25 cellular contexts compared by ENCODE assay signal in the genomic region with DNA sequence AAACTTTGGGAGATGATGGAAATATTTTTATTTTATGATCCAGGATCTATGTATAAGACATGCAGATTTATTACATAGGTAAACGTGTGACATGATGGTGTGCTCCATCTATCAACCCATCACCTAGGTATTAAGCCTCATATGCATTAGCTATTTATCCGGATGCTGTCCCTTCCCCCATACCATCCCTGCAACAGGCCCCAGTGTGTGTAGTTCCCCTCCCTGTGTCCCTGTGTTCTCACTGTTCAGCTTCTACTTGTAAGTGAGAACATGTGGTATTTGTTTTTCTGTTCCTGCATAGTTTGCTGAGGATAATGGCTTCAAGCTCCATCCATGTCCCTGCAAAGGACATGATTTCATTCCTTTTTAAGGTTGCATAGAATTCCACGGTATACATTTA. TPM values are rescaled to one million over a fixed set of nuclear protein-coding genes. Genes with fewer than 3 reads are reported as not detected.
DNase-seq lines count a peak whose midpoint lies in the region; ATAC-seq, FAIRE-seq and TF ChIP-seq lines count a peak whose summit lies in the region.
"Had no signal": no experiment of that assay in that cellular context is flagged by ENCODE, and none has a peak within 500 bp of the region (broad histone marks: within the 10 kb centered on the region; RNA-seq: fewer than 3 reads in every experiment).

No MANE protein-coding gene starts in this region.

- H3K4me2 ChIP-seq in HepG2 (ENCODE audit: low read depth, low read length), result no peak overlapping the region
- H3K4me2 ChIP-seq: BLaER1 treated with 17β-estradiol and CSF1 and Interleukin-3, amounts not matched to agents 10 nM and 100 nM had no signal

- WGBS in HepG2 (ENCODE audit: low lambda C conversion rate), result 47% methylated on average over 3 of the region's 3 CpGs
- WGBS in right lobe of liver (ENCODE audit: insufficient coverage, low coverage, low lambda C conversion rate, missing lambda C conversion rate), result 83% methylated on average over 3 of the region's 3 CpGs

- H3K36me3 ChIP-seq in HepG2 (replicated peaks in 1 of 2; ENCODE audit: control insufficient read depth in 1 of 2, insufficient read depth in 2 of 2, low read length in 2 of 2) (no peaks in the 10 kb centered on the region), right lobe of liver (peaks cover 0 to 13% (median 0%) of the 10 kb centered on the region in 4 donors), RWPE2 (ENCODE audit: low read depth) (no peaks in the 10 kb centered on the region; the same call in 1 of the 2 replicates), left lung (peaks cover 0 to 18% of the 10 kb centered on the region in 2 donors), upper lobe of right lung (no peaks in the 10 kb centered on the region)

- CTCF ChIA-PET in HepG2 (lab: Yijun Ruan, JAX; ENCODE audit: low intra/inter-chr PET ratio, low total read pairs), result no interaction called here

- TF ChIP-seq POLR2A in HepG2 (IDR thresholded peaks at IDR 0.05; ENCODE audit: insufficient read depth in 1 of 2, low read depth in 2 of 2, low read length in 2 of 2) (no peak), right lobe of liver (IDR thresholded peaks at IDR 0.05) (no peak)

- POLR2A ChIA-PET in HepG2 (lab: Yijun Ruan, JAX), result no interaction called here

- BruUV-seq in HepG2 (replicated peaks; lab: Mats Ljungman, UMichigan), result no TSS peak

- H3K27ac ChIP-seq in HepG2 (ENCODE audit: extremely low read length, insufficient read depth, low read length) (no peak overlapping the region), right lobe of liver (no peak overlapping the region), RWPE2 (ENCODE audit: poor library complexity, severe bottlenecking) (no peak overlapping the region), left lung (peak overlapping the region in 1 of 2 donors; percentile 27), upper lobe of right lung (no peak overlapping the region)
- H3K27ac ChIP-seq: A549; BLaER1 treated with 17β-estradiol and CSF1 and Interleukin-3, amounts not matched to agents 10 nM and 100 nM; C4-2B had no signal

- intact Hi-C loops in HepG2 (cut with micrococcal nuclease; ENCODE audit: unreplicated experiment) (no loop called here), right lobe of liver (cut with DNase I) (no loop called here), left lung (cut with DNase I) (no loop called here), upper lobe of right lung (cut with DNase I) (no loop called here)

- FAIRE-seq in HepG2 (lab: Jason Lieb, UNC), result no peak
- FAIRE-seq: A549, D721Med, GM12878, GM12892, GM18507 had no signal

- DNase-seq in HepG2 (ENCODE audit: low spot score), result no peak
- DNase-seq in right lobe of liver, result no peak
- no peak for DNase-seq in RWPE2 (ENCODE audit: low spot score)
- no peak for DNase-seq in left lung
- DNase-seq in upper lobe of right lung, result no peak
- no peak for DNase-seq in HUDEP-2 (lab: John Stamatoyannopoulos, UW; ENCODE audit: unreplicated experiment in 76 of 76)
- no peak for DNase-seq in DMS153 (lab: John Stamatoyannopoulos, UW)
- no peak for DNase-seq in NCI-H226
- DNase-seq: 8988T; AML-193; Caco-2; Calu3; CD4-positive, alpha-beta T cell; CD8-positive, alpha-beta T cell; DMS79; DND-41; EL; GDM1 had no signal

- TF ChIP-seq CTCF in HepG2 (CRISPR knock-in tag; IDR thresholded peaks at IDR 0.05) (no peak), right lobe of liver (IDR thresholded peaks at IDR 0.05) (no peak), RWPE2 (IDR thresholded peaks at IDR 0.05; ENCODE audit: poor library complexity, severe bottlenecking) (no peak), left lung (IDR thresholded peaks at IDR 0.05) (no peak), upper lobe of right lung (IDR thresholded peaks at IDR 0.05) (no peak)

- in situ Hi-C loops in HepG2 (cut with HindIII; ENCODE audit: extremely low pct_ligation_motif_present, low pct_unique_long_range_greater_than_20kb), result no loop called here

- peak; percentile 62 for ATAC-seq in HepG2
- no peak for ATAC-seq in right lobe of liver
- 0 out of 3 replicates have a peak, but pooled peaks have one; percentile 10 for ATAC-seq in RWPE2 (ENCODE audit: low read depth)
- peak; percentile 61 for ATAC-seq in left lung
- ATAC-seq in upper lobe of right lung, result peak; percentile 51
- ATAC-seq: A549; CD8-positive, alpha-beta T cell; GM12878 had no signal

- H3K4me1 ChIP-seq in HepG2 (ENCODE audit: insufficient read depth, low read length), result peaks cover 26% of the 10 kb centered on the region
- H3K4me1 ChIP-seq in right lobe of liver, result no peaks in the 10 kb centered on the region
- peaks cover 6% of the 10 kb centered on the region for H3K4me1 ChIP-seq in RWPE2 (ENCODE audit: insufficient read depth, poor library complexity, severe bottlenecking)
- H3K4me1 ChIP-seq in left lung, result no peaks in the 10 kb centered on the region
- no peaks in the 10 kb centered on the region for H3K4me1 ChIP-seq in upper lobe of right lung
- H3K4me1 ChIP-seq: BLaER1 treated with 17β-estradiol and CSF1 and Interleukin-3, amounts not matched to agents 10 nM and 100 nM had no signal

- TF ChIP-seq RAD21 in HepG2 (CRISPR knock-in tag; IDR thresholded peaks at IDR 0.05), result no peak

- TF ChIP-seq EP300 in HepG2 (IDR thresholded peaks at IDR 0.05; ENCODE audit: low read depth in 2 of 2, low read length in 2 of 2) (no peak), HepG2 (CRISPR knock-in tag; IDR thresholded peaks at IDR 0.05; ENCODE audit: borderline replicate concordance) (no peak)

- no peak overlapping the region for H3K9ac ChIP-seq in HepG2 (ENCODE audit: insufficient read depth, low read depth, low read length)
- H3K9ac ChIP-seq: BLaER1 treated with 17β-estradiol and CSF1 and Interleukin-3, amounts not matched to agents 10 nM and 100 nM had no signal

- H4K20me1 ChIP-seq in HepG2 (ENCODE audit: insufficient read depth, low read length), result no peaks in the 10 kb centered on the region
- H4K20me1 ChIP-seq: BLaER1 treated with 17β-estradiol and CSF1 and Interleukin-3, amounts not matched to agents 10 nM and 100 nM had no signal

- no peak overlapping the region for H2AFZ ChIP-seq in HepG2 (ENCODE audit: low read length)

- no peaks in the 10 kb centered on the region for H3K79me2 ChIP-seq in HepG2 (ENCODE audit: insufficient read depth, low read length)

- H3K4me3 ChIP-seq in HepG2 (replicated peaks in 1 of 3; ENCODE audit: insufficient read depth in 1 of 3, low read depth in 2 of 3, low read length in 3 of 3) (no peak overlapping the region), right lobe of liver (no peak overlapping the region), RWPE2 (ENCODE audit: severe bottlenecking) (no peak overlapping the region), left lung (no peak overlapping the region), upper lobe of right lung (no peak overlapping the region)
- H3K4me3 ChIP-seq: A549; BLaER1 treated with 17β-estradiol and CSF1 and Interleukin-3, amounts not matched to agents 10 nM and 100 nM; GM12878 had no signal

- H3K9me3 ChIP-seq in HepG2 (ENCODE audit: low read length), result no peaks in the 10 kb centered on the region; the same call in 1 of the 2 replicates
- no peaks in the 10 kb centered on the region for H3K9me3 ChIP-seq in right lobe of liver
- no peaks in the 10 kb centered on the region for H3K9me3 ChIP-seq in RWPE2 (ENCODE audit: severe bottlenecking)
- peaks cover 0 to 8% of the 10 kb centered on the region in 2 donors for H3K9me3 ChIP-seq in left lung
- H3K9me3 ChIP-seq in upper lobe of right lung, result peaks cover 5% of the 10 kb centered on the region
- H3K9me3 ChIP-seq: A549 had no signal

- H3K27me3 ChIP-seq in HepG2 (ENCODE audit: control insufficient read depth in 1 of 2, insufficient read depth in 2 of 2, low read length in 2 of 2) (no peaks in the 10 kb centered on the region), right lobe of liver (no peaks in the 10 kb centered on the region), RWPE2 (ENCODE audit: insufficient read depth, poor library complexity, severe bottlenecking) (no peaks in the 10 kb centered on the region), left lung (no peaks in the 10 kb centered on the region), upper lobe of right lung (no peaks in the 10 kb centered on the region)
- H3K27me3 ChIP-seq: BLaER1 treated with 17β-estradiol and CSF1 and Interleukin-3, amounts not matched to agents 10 nM and 100 nM had no signal

RNA-seq across cellular contexts. Expression of a gene that starts 28.1 kb away (rescaled TPM):
- total RNA-seq in HepG2 (2016; rRNA removed; fragmentation: Illumina TruSeq; extraction: Trizol) (15.0 and 16.9 TPM in 2 replicates), right lobe of liver (1 to 10 TPM; 2.9 to 6.9 (median 3.9) TPM), left lung (10 to 100 TPM in 1 of 2 donors, 1 to 10 TPM in 1; 8.5 to 10.1 TPM), upper lobe of right lung (10.2 TPM)
- total RNA-seq in HepG2 (2016; cell fraction: cytosol; rRNA removed; fragmentation: Illumina TruSeq; extraction: Trizol; ENCODE audit: low read depth), result 12.1 and 12.6 TPM in 2 replicates
- 14.8 and 16.4 TPM in 2 replicates for total RNA-seq in HepG2 (2016; cell fraction: insoluble cytoplasmic fraction; rRNA removed; fragmentation: Illumina TruSeq; extraction: Trizol)
- total RNA-seq in HepG2 (2016; cell fraction: membrane; rRNA removed; fragmentation: Illumina TruSeq; extraction: Trizol), result 6.9 and 9.6 TPM in 2 replicates
- total RNA-seq in HepG2 (2016; cell fraction: nucleus; rRNA removed; fragmentation: Illumina TruSeq; extraction: Trizol), result 17.4 and 19.8 TPM in 2 replicates
- polyA plus RNA-seq in HepG2 (2011; rRNA removed), result 10.4 and 13.2 TPM in 2 replicates
- polyA plus RNA-seq in HepG2 (2011; cell fraction: cytosol; rRNA removed), result 6.0 and 7.9 TPM in 2 replicates
- polyA plus RNA-seq in HepG2 (2011; cell fraction: nucleus; rRNA removed), result 7.9 and 11.6 TPM in 2 replicates
- polyA plus RNA-seq in HepG2 (2012), result 6.0 and 7.5 TPM in 2 replicates
- 0.93 and 1.2 TPM in 2 replicates for polyA plus RNA-seq in HepG2 (2016; cell fraction: cytosol; fragmentation: Illumina TruSeq; extraction: Trizol; ENCODE audit: low read depth)
- polyA plus RNA-seq in HepG2 (2016; cell fraction: insoluble cytoplasmic fraction; fragmentation: Illumina TruSeq; extraction: Trizol; ENCODE audit: low read depth), result 13.4 and 14.0 TPM in 2 replicates
- polyA plus RNA-seq in HepG2 (2016; cell fraction: membrane; fragmentation: Illumina TruSeq; extraction: Trizol; ENCODE audit: low read depth), result 2.5 and 2.6 TPM in 2 replicates
- polyA plus RNA-seq in HepG2 (2016; cell fraction: nucleus; fragmentation: Illumina TruSeq; extraction: Trizol; ENCODE audit: insufficient read depth, low read depth), result 18.4 and 20.1 TPM in 2 replicates
- 8.2 and 9.8 TPM in 2 replicates for polyA minus RNA-seq in HepG2 (2011; rRNA and poly(A)+ RNA removed; ENCODE audit: low replicate concordance)
- polyA minus RNA-seq in HepG2 (2011; cell fraction: cytosol; rRNA and poly(A)+ RNA removed), result 6.8 and 9.1 TPM in 2 replicates
- 54.5 and 56.7 TPM in 2 replicates for polyA minus RNA-seq in HepG2 (2011; cell fraction: nucleus; rRNA and poly(A)+ RNA removed)

RNA-seq across cellular contexts. Expression of a gene that starts 50.6 kb away (rescaled TPM):
- total RNA-seq in HepG2 (2016; rRNA removed; fragmentation: Illumina TruSeq; extraction: Trizol) (25.8 and 40.8 TPM in 2 replicates), right lobe of liver (10 to 100 TPM; 17.1 to 33.5 (median 22.8) TPM), left lung (10 to 100 TPM; 22.0 to 23.5 TPM), upper lobe of right lung (21.8 TPM)
- 3.7 and 4.1 TPM in 2 replicates for total RNA-seq in HepG2 (2016; cell fraction: cytosol; rRNA removed; fragmentation: Illumina TruSeq; extraction: Trizol; ENCODE audit: low read depth)
- total RNA-seq in HepG2 (2016; cell fraction: insoluble cytoplasmic fraction; rRNA removed; fragmentation: Illumina TruSeq; extraction: Trizol), result 24.9 and 40.9 TPM in 2 replicates
- total RNA-seq in HepG2 (2016; cell fraction: membrane; rRNA removed; fragmentation: Illumina TruSeq; extraction: Trizol), result 17.4 and 21.4 TPM in 2 replicates
- total RNA-seq in HepG2 (2016; cell fraction: nucleus; rRNA removed; fragmentation: Illumina TruSeq; extraction: Trizol), result 17.9 and 19.5 TPM in 2 replicates
- 5.4 and 6.9 TPM in 2 replicates for polyA plus RNA-seq in HepG2 (2011; rRNA removed)
- polyA plus RNA-seq in HepG2 (2011; cell fraction: cytosol; rRNA removed), result 2.4 and 3.7 TPM in 2 replicates
- polyA plus RNA-seq in HepG2 (2011; cell fraction: nucleus; rRNA removed), result 2.4 TPM in 2 replicates
- 8.6 and 12.2 TPM in 2 replicates for polyA plus RNA-seq in HepG2 (2012)
- polyA plus RNA-seq in HepG2 (2016; cell fraction: cytosol; fragmentation: Illumina TruSeq; extraction: Trizol; ENCODE audit: low read depth), result 2.3 and 2.7 TPM in 2 replicates
- 43.6 and 50.6 TPM in 2 replicates for polyA plus RNA-seq in HepG2 (2016; cell fraction: insoluble cytoplasmic fraction; fragmentation: Illumina TruSeq; extraction: Trizol; ENCODE audit: low read depth)
- polyA plus RNA-seq in HepG2 (2016; cell fraction: membrane; fragmentation: Illumina TruSeq; extraction: Trizol; ENCODE audit: low read depth), result 11.4 and 12.6 TPM in 2 replicates
- polyA plus RNA-seq in HepG2 (2016; cell fraction: nucleus; fragmentation: Illumina TruSeq; extraction: Trizol; ENCODE audit: insufficient read depth, low read depth), result 20.1 and 21.9 TPM in 2 replicates
- polyA minus RNA-seq in HepG2 (2011; rRNA and poly(A)+ RNA removed; ENCODE audit: low replicate concordance), result 2.6 and 3.4 TPM in 2 replicates
- polyA minus RNA-seq in HepG2 (2011; cell fraction: cytosol; rRNA and poly(A)+ RNA removed), result 3.4 and 6.0 TPM in 2 replicates
- polyA minus RNA-seq in HepG2 (2011; cell fraction: nucleus; rRNA and poly(A)+ RNA removed), result 8.8 and 9.7 TPM in 2 replicates

Comparison
In these comparisons a context has a peak if more than half of its experiments do, and no peak if none do; other contexts are left out.
1. ATAC-seq: peak in HepG2 (single experiment), RWPE2 (single experiment), left lung (single experiment) and upper lobe of right lung (single experiment); none in right lobe of liver (0 of 4).